27 cellular contexts compared by ENCODE assay signal in genomic region chr9:35859995-35860348, GRCh38. TPM values are rescaled to one million over a fixed set of nuclear protein-coding genes. Genes with fewer than 3 reads are reported as not detected.
"Had no signal": no experiment of that assay in that cellular context is flagged by ENCODE, and none has a peak within 500 bp of the region (broad histone marks: within the 10 kb centered on the region; RNA-seq: fewer than 3 reads in every experiment).

No MANE protein-coding gene starts in this region.

- FAIRE-seq: keratinocyte, pancreas had no signal

- H3K4me1 ChIP-seq: breast epithelium, pancreas, psoas muscle had no signal

- DNase-seq: activated CD4-positive, alpha-beta memory T cell treated with anti-CD3 and anti-CD28 coated beads, Interleukin-2, amount 10 ng/mL, durations not matched to agents 7 days and 5 days; activated CD4-positive, alpha-beta T cell treated with anti-CD3 and anti-CD28 coated beads for 1 hour; activated naive CD4-positive, alpha-beta T cell; central memory CD4-positive, alpha-beta T cell; hippocampal formation; left colon; pancreas; stimulated activated CD4-positive, alpha-beta T cell treated with anti-CD3 and anti-CD28 coated beads, Interleukin-12 subunit alpha, Interleukin-12 subunit beta, amount 100 ng/mL, for 4 hours; stimulated activated CD4-positive, alpha-beta T cell treated with anti-CD3 and anti-CD28 coated beads, Interleukin-4, amount 100 ng/mL, for 24 hours; stimulated activated naive CD8-positive, alpha-beta T cell treated with anti-CD3 and anti-CD28 coated beads, Interleukin-15, amount 100 ng/mL, for 72 hours; SW 1271 had no signal

- H3K27ac ChIP-seq: breast epithelium, epithelial cell of prostate, pancreas, psoas muscle had no signal

- H3K4me3 ChIP-seq: breast epithelium, pancreas, psoas muscle, tibial nerve had no signal

- H3K36me3 ChIP-seq: breast epithelium, pancreas had no signal

- H3K27me3 ChIP-seq: pancreas, tibial nerve had no signal

- H3K9me3 ChIP-seq: breast epithelium, pancreas, psoas muscle, SK-N-SH, tibial nerve had no signal

RNA-seq across cellular contexts. Expression of gene OR13J1, which starts 10.2 kb away (rescaled TPM):
- total RNA-seq: activated CD4-positive, alpha-beta memory T cell treated with anti-CD3 and anti-CD28 coated beads, Interleukin-2, amount 10 ng/mL, durations not matched to agents 7 days and 5 days; activated CD4-positive, alpha-beta T cell treated with anti-CD3 and anti-CD28 coated beads, Interleukin-2, amount 10 ng/mL, durations not matched to agents 7 days and 5 days; activated naive CD4-positive, alpha-beta T cell treated with anti-CD3 and anti-CD28 coated beads, Interleukin-2, amount 50 U/mL, for 72 hours; breast epithelium; fibroblast of villous mesenchyme; left colon; lower leg skin; mesothelial cell of epicardium; naive thymus-derived CD4-positive, alpha-beta T cell; pancreas; psoas muscle; right cardiac atrium; skeletal muscle tissue; tibial nerve; ureter had no signal
- polyA plus RNA-seq: keratinocyte; naive thymus-derived CD4-positive, alpha-beta T cell; neural cell; pancreas; psoas muscle; right cardiac atrium; SK-N-SH had no signal

RNA-seq across cellular contexts. Expression of gene FAM221B, which starts 31.4 kb away (rescaled TPM):
- total RNA-seq: activated CD4-positive, alpha-beta memory T cell treated with anti-CD3 and anti-CD28 coated beads, Interleukin-2, amount 10 ng/mL, durations not matched to agents 7 days and 5 days; activated CD4-positive, alpha-beta T cell treated with anti-CD3 and anti-CD28 coated beads, Interleukin-2, amount 10 ng/mL, durations not matched to agents 7 days and 5 days; activated naive CD4-positive, alpha-beta T cell treated with anti-CD3 and anti-CD28 coated beads, Interleukin-2, amount 50 U/mL, for 72 hours; fibroblast of villous mesenchyme; lower leg skin; pancreas; psoas muscle; right cardiac atrium; skeletal muscle tissue; tibial nerve had no signal
- polyA plus RNA-seq: keratinocyte; naive thymus-derived CD4-positive, alpha-beta T cell; psoas muscle; right cardiac atrium; SK-N-SH had no signal

RNA-seq across cellular contexts. Expression of gene HRCT1, which starts 46.0 kb away (rescaled TPM):
- total RNA-seq: activated CD4-positive, alpha-beta memory T cell treated with anti-CD3 and anti-CD28 coated beads, Interleukin-2, amount 10 ng/mL, durations not matched to agents 7 days and 5 days; activated CD4-positive, alpha-beta T cell treated with anti-CD3 and anti-CD28 coated beads, Interleukin-2, amount 10 ng/mL, durations not matched to agents 7 days and 5 days; activated naive CD4-positive, alpha-beta T cell treated with anti-CD3 and anti-CD28 coated beads, Interleukin-2, amount 50 U/mL, for 72 hours; naive thymus-derived CD4-positive, alpha-beta T cell had no signal
- polyA plus RNA-seq: keratinocyte; naive thymus-derived CD4-positive, alpha-beta T cell; neural cell had no signal
